Comparison of ENCODE assay signal across 1 cellular context in the genomic region with DNA sequence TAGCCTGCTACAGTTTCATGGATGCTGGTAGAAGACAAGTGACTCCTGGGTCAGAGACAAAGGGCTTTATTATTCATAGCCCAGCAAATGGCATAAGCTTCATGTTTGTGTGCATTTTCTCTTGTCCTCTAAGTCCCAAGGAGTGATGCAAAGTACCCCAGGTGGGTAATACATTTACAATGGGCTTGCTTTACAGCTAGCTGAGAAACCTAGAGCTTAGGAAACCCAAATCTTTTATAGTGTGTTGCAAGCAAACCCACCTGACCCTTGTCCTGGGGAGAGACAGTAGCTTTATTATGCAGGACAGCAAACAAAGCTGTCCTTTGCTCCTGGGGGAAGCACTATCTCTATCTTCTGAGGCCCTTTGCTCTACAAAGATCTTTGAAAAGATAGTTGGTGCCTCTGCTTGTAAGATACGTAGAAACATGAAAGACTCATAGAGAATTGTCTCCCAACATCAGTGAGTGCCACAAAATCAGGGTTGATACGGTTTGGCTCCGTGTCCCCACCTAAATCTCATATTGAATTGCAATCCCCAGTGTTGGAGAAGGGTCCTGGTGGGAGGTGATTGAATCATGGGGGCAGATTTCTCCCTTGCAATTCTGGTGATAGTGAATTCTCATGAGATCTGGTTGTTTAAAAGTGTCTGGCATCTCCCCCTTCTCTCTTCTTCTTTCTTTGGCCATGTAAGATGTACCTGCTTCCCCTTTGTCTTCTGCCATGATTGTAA.
TF ChIP-seq lines count a peak whose summit lies in the region.

No MANE protein-coding gene starts in this region.

TF ChIP-seq in GM23338, 12 proteins besides CTCF, POLR2A, EP300 and RAD21 (continued from another document):
- TF ChIP-seq, protein P1, sequence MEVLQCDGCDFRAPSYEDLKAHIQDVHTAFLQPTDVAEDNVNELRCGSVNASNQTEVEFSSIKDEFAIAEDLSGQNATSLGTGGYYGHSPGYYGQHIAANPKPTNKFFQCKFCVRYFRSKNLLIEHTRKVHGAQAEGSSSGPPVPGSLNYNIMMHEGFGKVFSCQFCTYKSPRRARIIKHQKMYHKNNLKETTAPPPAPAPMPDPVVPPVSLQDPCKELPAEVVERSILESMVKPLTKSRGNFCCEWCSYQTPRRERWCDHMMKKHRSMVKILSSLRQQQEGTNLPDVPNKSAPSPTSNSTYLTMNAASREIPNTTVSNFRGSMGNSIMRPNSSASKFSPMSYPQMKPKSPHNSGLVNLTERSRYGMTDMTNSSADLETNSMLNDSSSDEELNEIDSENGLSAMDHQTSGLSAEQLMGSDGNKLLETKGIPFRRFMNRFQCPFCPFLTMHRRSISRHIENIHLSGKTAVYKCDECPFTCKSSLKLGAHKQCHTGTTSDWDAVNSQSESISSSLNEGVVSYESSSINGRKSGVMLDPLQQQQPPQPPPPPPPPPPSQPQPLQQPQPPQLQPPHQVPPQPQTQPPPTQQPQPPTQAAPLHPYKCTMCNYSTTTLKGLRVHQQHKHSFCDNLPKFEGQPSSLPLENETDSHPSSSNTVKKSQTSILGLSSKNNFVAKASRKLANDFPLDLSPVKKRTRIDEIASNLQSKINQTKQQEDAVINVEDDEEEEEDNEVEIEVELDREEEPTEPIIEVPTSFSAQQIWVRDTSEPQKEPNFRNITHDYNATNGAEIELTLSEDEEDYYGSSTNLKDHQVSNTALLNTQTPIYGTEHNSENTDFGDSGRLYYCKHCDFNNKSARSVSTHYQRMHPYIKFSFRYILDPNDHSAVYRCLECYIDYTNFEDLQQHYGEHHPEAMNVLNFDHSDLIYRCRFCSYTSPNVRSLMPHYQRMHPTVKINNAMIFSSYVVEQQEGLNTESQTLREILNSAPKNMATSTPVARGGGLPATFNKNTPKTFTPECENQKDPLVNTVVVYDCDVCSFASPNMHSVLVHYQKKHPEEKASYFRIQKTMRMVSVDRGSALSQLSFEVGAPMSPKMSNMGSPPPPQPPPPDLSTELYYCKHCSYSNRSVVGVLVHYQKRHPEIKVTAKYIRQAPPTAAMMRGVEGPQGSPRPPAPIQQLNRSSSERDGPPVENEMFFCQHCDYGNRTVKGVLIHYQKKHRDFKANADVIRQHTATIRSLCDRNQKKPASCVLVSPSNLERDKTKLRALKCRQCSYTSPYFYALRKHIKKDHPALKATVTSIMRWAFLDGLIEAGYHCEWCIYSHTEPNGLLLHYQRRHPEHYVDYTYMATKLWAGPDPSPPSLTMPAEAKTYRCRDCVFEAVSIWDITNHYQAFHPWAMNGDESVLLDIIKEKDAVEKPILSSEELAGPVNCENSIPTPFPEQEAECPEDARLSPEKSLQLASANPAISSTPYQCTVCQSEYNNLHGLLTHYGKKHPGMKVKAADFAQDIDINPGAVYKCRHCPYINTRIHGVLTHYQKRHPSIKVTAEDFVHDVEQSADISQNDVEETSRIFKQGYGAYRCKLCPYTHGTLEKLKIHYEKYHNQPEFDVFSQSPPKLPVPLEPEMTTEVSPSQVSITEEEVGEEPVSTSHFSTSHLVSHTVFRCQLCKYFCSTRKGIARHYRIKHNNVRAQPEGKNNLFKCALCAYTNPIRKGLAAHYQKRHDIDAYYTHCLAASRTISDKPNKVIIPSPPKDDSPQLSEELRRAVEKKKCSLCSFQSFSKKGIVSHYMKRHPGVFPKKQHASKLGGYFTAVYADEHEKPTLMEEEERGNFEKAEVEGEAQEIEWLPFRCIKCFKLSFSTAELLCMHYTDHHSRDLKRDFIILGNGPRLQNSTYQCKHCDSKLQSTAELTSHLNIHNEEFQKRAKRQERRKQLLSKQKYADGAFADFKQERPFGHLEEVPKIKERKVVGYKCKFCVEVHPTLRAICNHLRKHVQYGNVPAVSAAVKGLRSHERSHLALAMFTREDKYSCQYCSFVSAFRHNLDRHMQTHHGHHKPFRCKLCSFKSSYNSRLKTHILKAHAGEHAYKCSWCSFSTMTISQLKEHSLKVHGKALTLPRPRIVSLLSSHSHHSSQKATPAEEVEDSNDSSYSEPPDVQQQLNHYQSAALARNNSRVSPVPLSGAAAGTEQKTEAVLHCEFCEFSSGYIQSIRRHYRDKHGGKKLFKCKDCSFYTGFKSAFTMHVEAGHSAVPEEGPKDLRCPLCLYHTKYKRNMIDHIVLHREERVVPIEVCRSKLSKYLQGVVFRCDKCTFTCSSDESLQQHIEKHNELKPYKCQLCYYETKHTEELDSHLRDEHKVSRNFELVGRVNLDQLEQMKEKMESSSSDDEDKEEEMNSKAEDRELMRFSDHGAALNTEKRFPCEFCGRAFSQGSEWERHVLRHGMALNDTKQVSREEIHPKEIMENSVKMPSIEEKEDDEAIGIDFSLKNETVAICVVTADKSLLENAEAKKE (CRISPR knock-in tag; IDR thresholded peaks at IDR 0.05) = peak; percentile 64
- TF ChIP-seq STAT1 (IDR thresholded peaks at IDR 0.05; ENCODE audit: unreplicated experiment) (no peak), JUNB (IDR thresholded peaks at IDR 0.05; ENCODE audit: unreplicated experiment) (no peak)
